Comparison of ENCODE assay signal across 12 cellular contexts in the genomic region with DNA sequence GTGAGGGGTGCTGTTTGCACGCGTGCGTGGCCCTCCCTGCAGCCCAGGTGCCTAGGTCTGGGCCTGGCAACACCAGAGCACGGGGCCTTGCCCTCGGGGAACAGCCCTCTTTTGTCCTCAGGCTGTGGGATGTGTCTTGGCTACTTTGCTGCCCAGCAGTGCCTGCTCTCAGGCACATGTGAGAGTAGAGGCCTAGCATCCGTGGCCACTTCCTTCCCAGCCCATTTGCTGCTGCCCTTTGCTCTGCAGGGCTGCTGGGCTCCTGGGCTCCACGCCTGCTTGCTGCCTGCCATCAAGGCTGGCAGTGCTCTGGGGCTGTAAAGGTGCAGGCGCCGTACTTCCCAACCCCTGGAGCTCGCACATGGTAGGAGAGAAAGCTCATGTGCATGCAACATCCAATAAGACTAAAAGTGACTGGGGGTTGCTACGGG. TPM values are rescaled to one million over a fixed set of nuclear protein-coding genes. Genes with fewer than 3 reads are reported as not detected.
DNase-seq lines count a peak whose midpoint lies in the region; ATAC-seq, FAIRE-seq and TF ChIP-seq lines count a peak whose summit lies in the region.
"Had no signal": no experiment of that assay in that cellular context is flagged by ENCODE, and none has a peak within 500 bp of the region (broad histone marks: within the 10 kb centered on the region; RNA-seq: fewer than 3 reads in every experiment).

No MANE protein-coding gene starts in this region.

- H3K4me2 ChIP-seq in DND-41 (ENCODE audit: insufficient read depth, low read length), result no peak overlapping the region

- peak overlapping the region; percentile 55 to 74 (median 67) for H3K4me3 Mint-ChIP-seq in immature natural killer cell

- 71 to 90% (median 81%) methylated on average over 5 to 11 of the region's 11 CpGs for whole genome bisulfite sequencing in adrenal gland, 4 donors
- 41 to 64% (median 60%) methylated on average over 11 of the region's 11 CpGs for WGBS in small intestine, 3 donors

- ATAC-seq in DND-41 (ENCODE audit: insufficient read depth, low read depth) (no peak), GM21360 (IDR thresholded peaks at IDR 0.05; ENCODE audit: unreplicated experiment) (no peak), HG02759 (IDR thresholded peaks at IDR 0.05; ENCODE audit: unreplicated experiment) (no peak)
- no peak for ATAC-seq in activated CD4-positive, CD25-positive, alpha-beta regulatory T cell treated with anti-CD3 and anti-CD28 coated beads, Interleukin-2, amount 50 U/mL, for 24 hours

- intact Hi-C loops in adrenal gland (cut with DNase I), result no loop called here

- no peak overlapping the region for H2AFZ ChIP-seq in DND-41 (ENCODE audit: low read depth, low read length)
- H2AFZ ChIP-seq: parathyroid adenoma had no signal

- H3K9me3 Mint-ChIP-seq in immature natural killer cell, result peaks cover 0 to 2% (median 0%) of the 10 kb centered on the region in 6 donors

- no peak overlapping the region for H3K4me3 ChIP-seq in DND-41 (ENCODE audit: low read depth in 1 of 2, low read length in 2 of 2)
- H3K4me3 ChIP-seq in adrenal gland, result no peak overlapping the region
- H3K4me3 ChIP-seq in small intestine (ENCODE audit: low read depth in 1 of 2, low read length in 2 of 2), result no peak overlapping the region

- DNase-seq in DND-41, result no peak
- no peak for DNase-seq in adrenal gland
- DNase-seq in immature natural killer cell, result no peak
- peak; percentile 82 for DNase-seq in small intestine
- DNase-seq in NCI-H1436 treated with DMSO at 0.1 percent for 48 hours (lab: John Stamatoyannopoulos, UW), result no peak
- DNase-seq: BE2C; NCI-H1694 treated with DMSO at 0.1 percent for 48 hours; NK-92 treated with Interleukin-12 subunit alpha and Interleukin-12 subunit beta, amount 100 ng/mL, for 24 hours had no signal

- H3K27me3 ChIP-seq in DND-41 (ENCODE audit: insufficient read depth, low read length, poor library complexity) (no peaks in the 10 kb centered on the region), adrenal gland (no peaks in the 10 kb centered on the region), small intestine (ENCODE audit: control insufficient read depth in 2 of 2, insufficient read depth in 2 of 2, low read length in 2 of 2) (no peaks in the 10 kb centered on the region)
- H3K27me3 ChIP-seq: BE2C had no signal

- H3K4me1 ChIP-seq in DND-41 (ENCODE audit: insufficient read depth, low read length) (peaks cover 7% of the 10 kb centered on the region), adrenal gland (replicated peaks in 1 of 2) (peaks cover 56 to 100% of the 10 kb centered on the region in 2 donors), small intestine (ENCODE audit: control insufficient read depth in 2 of 2, insufficient read depth in 1 of 2, low read depth in 1 of 2, low read length in 1 of 2) (peaks cover 28 to 31% of the 10 kb centered on the region in 2 donors)

- peaks cover 70% of the 10 kb centered on the region for H3K79me2 ChIP-seq in DND-41 (ENCODE audit: insufficient read depth, low read length)

- no peaks in the 10 kb centered on the region for H3K36me3 Mint-ChIP-seq in immature natural killer cell

- no peak for FAIRE-seq in small intestine (lab: Jason Lieb, UNC)

- TF ChIP-seq CTCF in DND-41 (IDR thresholded peaks at IDR 0.05; ENCODE audit: borderline replicate concordance, extremely low read depth, low read length, poor library complexity, severe bottlenecking) (no peak), adrenal gland (IDR thresholded peaks at IDR 0.05) (no peak)

- H3K27ac ChIP-seq in DND-41 (ENCODE audit: low read length) (0 out of 2 replicates have a peak overlapping the region, but pooled peaks have one; percentile 31), adrenal gland (peak overlapping the region in 3 of 5 donors; percentile 30 to 93 (median 88)), small intestine (ENCODE audit: low read depth in 1 of 2, low read length in 1 of 2) (peak overlapping the region; percentile 45 to 61)
- H3K27ac ChIP-seq: parathyroid adenoma had no signal

- peaks cover 56% of the 10 kb centered on the region for H3K36me3 ChIP-seq in DND-41 (ENCODE audit: insufficient read depth, low read length)
- peaks cover 0 to 20% of the 10 kb centered on the region in 2 donors for H3K36me3 ChIP-seq in adrenal gland (replicated peaks in 1 of 2)
- H3K36me3 ChIP-seq in small intestine (ENCODE audit: control insufficient read depth in 2 of 2, insufficient read depth in 2 of 2, low read length in 2 of 2), result peaks cover 0 to 3% of the 10 kb centered on the region in 2 donors

- peaks cover 8 to 24% (median 10%) of the 10 kb centered on the region in 3 donors for H3K27me3 Mint-ChIP-seq in immature natural killer cell (ENCODE audit: low read depth in 3 of 3)

- no peaks in the 10 kb centered on the region for H3K9me3 ChIP-seq in DND-41 (ENCODE audit: insufficient read depth, low read length, severe bottlenecking)
- no peaks in the 10 kb centered on the region for H3K9me3 ChIP-seq in adrenal gland (replicated peaks in 1 of 3)
- no peaks in the 10 kb centered on the region for H3K9me3 ChIP-seq in small intestine (ENCODE audit: control insufficient read depth, low read depth)
- H3K9me3 ChIP-seq: BE2C had no signal

- peaks cover 79 to 83% of the 10 kb centered on the region in 2 donors for H3K4me1 Mint-ChIP-seq in immature natural killer cell

- peak overlapping the region; percentile 89 to 100 (median 96) for H3K27ac Mint-ChIP-seq in immature natural killer cell

- no peak overlapping the region for H3K9ac ChIP-seq in DND-41 (ENCODE audit: low read depth, low read length)
- H3K9ac ChIP-seq: parathyroid adenoma had no signal

- peaks cover 82% of the 10 kb centered on the region for H4K20me1 ChIP-seq in DND-41 (ENCODE audit: insufficient read depth, low read length)

- no peak for TF ChIP-seq POLR2A in adrenal gland (IDR thresholded peaks at IDR 0.05)

RNA-seq across cellular contexts. Expression of a gene that starts 46.6 kb away (rescaled TPM):
- total RNA-seq in adrenal gland, result 1 to 10 TPM in 5 of 8 donors, under 1 TPM in 2, not detected in 1; 0.39 to 5.0 (median 3.7) TPM
- polyA plus RNA-seq in adrenal gland, result 10 to 100 TPM in 2 of 3 donors, under 1 TPM in 1; 0.68 to 23.1 (median 11.2) TPM
- 10 to 100 TPM; 25.7 to 72.8 (median 55.1) TPM for polyA plus RNA-seq in immature natural killer cell
- polyA plus RNA-seq in small intestine, result 10 to 100 TPM in 1 of 3 donors, 1 to 10 TPM in 2; 2.4 to 26.1 (median 2.7) TPM

RNA-seq across cellular contexts. Expression of a gene that starts 50.2 kb away (rescaled TPM):
- total RNA-seq in adrenal gland, result 100 to 1,000 TPM; 430 to 773 (median 575) TPM
- polyA plus RNA-seq in adrenal gland, result 100 to 1,000 TPM; 148 to 586 (median 554) TPM
- polyA plus RNA-seq in immature natural killer cell, result 10 to 100 TPM in 2 of 3 donors, 1 to 10 TPM in 1; 8.5 to 68.3 (median 17.4) TPM
- polyA plus RNA-seq in small intestine, result 100 to 1,000 TPM; 188 to 326 (median 291) TPM

Comparison
In these comparisons a context has a peak if more than half of its experiments do, and no peak if none do; other contexts are left out.
1. H3K27ac ChIP-seq: peak in every context shown above with its lines; median percentile 88 in adrenal gland; 53 in small intestine; 31 in DND-41.